Comparison of ENCODE assay signal across 1 cellular context in genomic region chr9:19464764-19465570, GRCh38.
TF ChIP-seq lines count a peak whose summit lies in the region.

No MANE protein-coding gene starts in this region.

TF ChIP-seq in HepG2, 621 proteins besides CTCF, POLR2A, EP300 and RAD21 (continued from another document):
- TF ChIP-seq ZNF318 (CRISPR knock-in tag; IDR thresholded peaks at IDR 0.05): no peak
- TF ChIP-seq ZFY (CRISPR knock-in tag; IDR thresholded peaks at IDR 0.05): peak; percentile 59; the same call in 1 of the 2 replicates
- no peak for TF ChIP-seq ZNF337 (CRISPR knock-in tag; IDR thresholded peaks at IDR 0.05; ENCODE audit: borderline replicate concordance, low read depth)
- no peak for TF ChIP-seq ZNF580 (CRISPR knock-in tag; IDR thresholded peaks at IDR 0.05; ENCODE audit: borderline replicate concordance, low read depth)
- no peak for TF ChIP-seq ZNF737 (CRISPR knock-in tag; IDR thresholded peaks at IDR 0.05; ENCODE audit: borderline replicate concordance)
- no peak for TF ChIP-seq ZNF781 (CRISPR knock-in tag; IDR thresholded peaks at IDR 0.05; ENCODE audit: borderline replicate concordance, not compliant biosample characterization)
- TF ChIP-seq POGZ (CRISPR knock-in tag; IDR thresholded peaks at IDR 0.05): no peak
- TF ChIP-seq PBX2 (CRISPR knock-in tag; IDR thresholded peaks at IDR 0.05): no peak
- no peak for TF ChIP-seq ZNF232 (CRISPR knock-in tag; IDR thresholded peaks at IDR 0.05; ENCODE audit: borderline replicate concordance)
- no peak for TF ChIP-seq NR1H2 (CRISPR knock-in tag; IDR thresholded peaks at IDR 0.05; ENCODE audit: borderline replicate concordance, low read depth)
- TF ChIP-seq ZNF556 (CRISPR knock-in tag; IDR thresholded peaks at IDR 0.05; ENCODE audit: borderline replicate concordance): peak; percentile 51; the same call in 1 of the 2 replicates
- no peak for TF ChIP-seq RFX1 (IDR thresholded peaks at IDR 0.05)
- TF ChIP-seq SMAD9 (CRISPR knock-in tag; IDR thresholded peaks at IDR 0.05): no peak
- TF ChIP-seq POLR2AphosphoS5 (IDR thresholded peaks at IDR 0.05; ENCODE audit: low read depth, low read length): no peak
TF ChIP-seq in HepG2: peak in this region for 28.
